8 cellular contexts compared by ENCODE assay signal in the genomic region with DNA sequence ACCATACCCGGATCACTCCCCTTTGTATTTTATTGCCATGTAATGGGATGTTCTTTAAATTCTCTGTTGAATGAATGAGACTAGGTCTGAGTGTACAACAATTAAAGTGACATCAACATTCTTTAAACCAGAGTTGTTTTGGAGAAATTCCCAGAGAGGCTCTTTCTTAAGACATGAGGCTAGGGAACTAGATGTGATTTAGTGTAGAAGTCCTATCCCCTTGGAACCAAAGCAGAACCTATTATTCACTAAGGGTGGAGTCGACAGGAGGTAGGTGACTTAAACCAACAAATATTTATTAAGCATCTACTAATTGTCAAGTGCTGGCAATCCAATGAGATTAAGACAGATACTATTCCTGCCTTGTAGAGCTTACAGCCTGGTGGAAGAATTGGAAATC. TPM values are rescaled to one million over a fixed set of nuclear protein-coding genes. Genes with fewer than 3 reads are reported as not detected.
DNase-seq lines count a peak whose midpoint lies in the region; ATAC-seq lines count a peak whose summit lies in the region.

No MANE protein-coding gene starts in this region.

- peaks cover 6% of the 10 kb centered on the region for H3K9me3 ChIP-seq in iPS-18a (ENCODE audit: control insufficient read depth, low read depth, low read length)
- H3K9me3 ChIP-seq in subcutaneous abdominal adipose tissue (ENCODE audit: control insufficient read depth in 5 of 5, low read length in 5 of 5): no peaks in the 10 kb centered on the region

- H3K27ac Mint-ChIP-seq in activated CD8-positive, alpha-beta memory T cell treated with anti-CD3 and anti-CD28 coated beads, Interleukin-2, amount 10 ng/mL, durations not matched to agents 7 days and 5 days: no peak overlapping the region
- H3K27ac Mint-ChIP-seq in activated T-helper 17 cell treated with anti-CD3 and anti-CD28 coated beads, Interleukin-2, amount 50 U/mL, for 72 hours: peak overlapping the region; percentile 75

- H3K4me1 Mint-ChIP-seq in activated CD8-positive, alpha-beta memory T cell treated with anti-CD3 and anti-CD28 coated beads, Interleukin-2, amount 10 ng/mL, durations not matched to agents 7 days and 5 days: peaks cover 35% of the 10 kb centered on the region
- H3K4me1 Mint-ChIP-seq in activated T-helper 17 cell treated with anti-CD3 and anti-CD28 coated beads, Interleukin-2, amount 50 U/mL, for 72 hours: peaks cover 18% of the 10 kb centered on the region

- H3K27ac ChIP-seq in iPS-18a (ENCODE audit: low read length) (no peak overlapping the region), subcutaneous abdominal adipose tissue (ENCODE audit: low read depth, low read length) (no peak overlapping the region)

- H3K9ac ChIP-seq in iPS-18a (ENCODE audit: low read length) (no peak overlapping the region), subcutaneous abdominal adipose tissue (ENCODE audit: low read length in 5 of 5) (peak overlapping the region in 3 of 5 donors; percentile 66 to 93 (median 93))

- peaks cover 26% of the 10 kb centered on the region for H3K36me3 Mint-ChIP-seq in activated CD8-positive, alpha-beta memory T cell treated with anti-CD3 and anti-CD28 coated beads, Interleukin-2, amount 10 ng/mL, durations not matched to agents 7 days and 5 days
- H3K36me3 Mint-ChIP-seq in activated T-helper 17 cell treated with anti-CD3 and anti-CD28 coated beads, Interleukin-2, amount 50 U/mL, for 72 hours (ENCODE audit: low read depth): peaks cover 62% of the 10 kb centered on the region

- H3K36me3 ChIP-seq in iPS-18a (ENCODE audit: control insufficient read depth, low read depth, low read length) (peaks cover 39% of the 10 kb centered on the region), subcutaneous abdominal adipose tissue (ENCODE audit: control insufficient read depth in 5 of 5, insufficient read depth in 5 of 5, low read length in 5 of 5) (peaks cover 13 to 27% (median 23%) of the 10 kb centered on the region in 5 donors)

- no peak for DNase-seq in activated CD8-positive, alpha-beta memory T cell treated with anti-CD3 and anti-CD28 coated beads, Interleukin-2, amount 10 ng/mL, durations not matched to agents 7 days and 5 days
- DNase-seq in activated CD8-positive, alpha-beta memory T cell treated with anti-CD3 and anti-CD28 coated beads, Interleukin-2, amount 50 U/mL, for 4 hours: no peak
- DNase-seq in CD1c-positive myeloid dendritic cell (ENCODE audit: extremely low spot score): no peak
- DNase-seq in C1 segment of cervical spinal cord (lab: John Stamatoyannopoulos, UW): no peak

- no peaks in the 10 kb centered on the region for H3K9me3 Mint-ChIP-seq in activated CD8-positive, alpha-beta memory T cell treated with anti-CD3 and anti-CD28 coated beads, Interleukin-2, amount 10 ng/mL, durations not matched to agents 7 days and 5 days (ENCODE audit: low read depth)
- H3K9me3 Mint-ChIP-seq in activated T-helper 17 cell treated with anti-CD3 and anti-CD28 coated beads, Interleukin-2, amount 50 U/mL, for 72 hours: no peaks in the 10 kb centered on the region

- H3K27me3 Mint-ChIP-seq in activated CD8-positive, alpha-beta memory T cell treated with anti-CD3 and anti-CD28 coated beads, Interleukin-2, amount 10 ng/mL, durations not matched to agents 7 days and 5 days: no peaks in the 10 kb centered on the region
- H3K27me3 Mint-ChIP-seq in activated T-helper 17 cell treated with anti-CD3 and anti-CD28 coated beads, Interleukin-2, amount 50 U/mL, for 72 hours: no peaks in the 10 kb centered on the region

- H3K4me3 ChIP-seq in iPS-18a (ENCODE audit: low read length) (peak overlapping the region; percentile 96), subcutaneous abdominal adipose tissue (ENCODE audit: low read depth in 1 of 5, low read length in 5 of 5) (peak overlapping the region; percentile 82 to 98 (median 93))

- H3K27me3 ChIP-seq in iPS-18a (ENCODE audit: control insufficient read depth, insufficient read depth, low read length) (no peaks in the 10 kb centered on the region), subcutaneous abdominal adipose tissue (ENCODE audit: control insufficient read depth in 5 of 5, insufficient read depth in 4 of 5, low read length in 5 of 5) (no peaks in the 10 kb centered on the region)

- no peak for ATAC-seq in activated CD8-positive, alpha-beta memory T cell treated with anti-CD3 and anti-CD28 coated beads, Interleukin-2, amount 10 ng/mL, durations not matched to agents 7 days and 5 days
- ATAC-seq in activated T-helper 17 cell treated with anti-CD3 and anti-CD28 coated beads, Interleukin-2, amount 50 U/mL, for 72 hours (replicated peaks): no peak
- ATAC-seq in HG02970 (IDR thresholded peaks at IDR 0.05; ENCODE audit: low FRiP score, unreplicated experiment): no peak

- H3K4me1 ChIP-seq in iPS-18a (ENCODE audit: control insufficient read depth, low read depth, low read length) (no peaks in the 10 kb centered on the region), subcutaneous abdominal adipose tissue (ENCODE audit: control insufficient read depth in 5 of 5, insufficient read depth in 5 of 5, low read length in 5 of 5) (peaks cover 5 to 24% (median 22%) of the 10 kb centered on the region in 5 donors)

- CTCF ChIA-PET in activated CD8-positive, alpha-beta memory T cell treated with anti-CD3 and anti-CD28 coated beads, Interleukin-2, amount 10 ng/mL, durations not matched to agents 7 days and 5 days (lab: Charles Lee): no interaction called here

- peak overlapping the region; percentile 83 for H3K4me3 Mint-ChIP-seq in activated CD8-positive, alpha-beta memory T cell treated with anti-CD3 and anti-CD28 coated beads, Interleukin-2, amount 10 ng/mL, durations not matched to agents 7 days and 5 days
- H3K4me3 Mint-ChIP-seq in activated T-helper 17 cell treated with anti-CD3 and anti-CD28 coated beads, Interleukin-2, amount 50 U/mL, for 72 hours: peak overlapping the region; percentile 81

RNA-seq across cellular contexts. Expression of gene EIF1AX, which starts 1.7 kb away (rescaled TPM):
- 10 to 100 TPM; 58.4 to 83.6 TPM for total RNA-seq in activated CD8-positive, alpha-beta memory T cell treated with anti-CD3 and anti-CD28 coated beads, Interleukin-2, amount 10 ng/mL, durations not matched to agents 7 days and 5 days
- 100 to 1,000 TPM in 1 of 2 donors, 10 to 100 TPM in 1; 49.7 to 106 TPM for total RNA-seq in activated T-helper 17 cell treated with anti-CD3 and anti-CD28 coated beads, Interleukin-2, amount 50 U/mL, for 72 hours

RNA-seq across cellular contexts. Expression of gene MAP7D2, which starts 23.3 kb away (rescaled TPM):
- under 1 TPM; 0.15 to 0.40 TPM for total RNA-seq in activated CD8-positive, alpha-beta memory T cell treated with anti-CD3 and anti-CD28 coated beads, Interleukin-2, amount 10 ng/mL, durations not matched to agents 7 days and 5 days
- total RNA-seq in activated T-helper 17 cell treated with anti-CD3 and anti-CD28 coated beads, Interleukin-2, amount 50 U/mL, for 72 hours: 1 to 10 TPM in 1 of 2 donors, under 1 TPM in 1; 0.22 to 1.2 TPM
